ENCODE assay signal across 7 cellular contexts in the genomic region with DNA sequence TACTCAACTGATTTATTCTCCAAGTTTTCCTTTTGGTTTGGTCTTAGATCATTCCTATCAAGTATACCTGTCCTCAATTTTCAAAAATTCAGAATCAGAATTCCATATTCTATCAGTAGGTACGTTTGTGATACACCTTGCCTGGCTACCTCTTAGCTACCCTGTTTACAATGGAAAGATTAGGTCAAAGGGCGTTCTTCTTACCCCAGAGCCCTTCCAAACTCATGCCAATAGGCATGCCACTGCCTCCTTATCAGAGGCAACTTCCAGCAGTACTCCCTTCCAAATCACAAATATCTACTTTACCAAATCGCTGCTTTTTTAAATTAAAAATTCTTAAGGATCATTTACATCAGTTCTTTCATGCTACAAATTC. TPM values are rescaled to one million over a fixed set of nuclear protein-coding genes. Genes with fewer than 3 reads are reported as not detected.
DNase-seq lines count a peak whose midpoint lies in the region; ATAC-seq and TF ChIP-seq lines count a peak whose summit lies in the region.

No MANE protein-coding gene starts in this region.

- DNase-seq in HuH-7 (ENCODE audit: low spot score) (peak; percentile 53), immature natural killer cell (no peak), stomach (no peak), retina (no peak)
- no peak for DNase-seq in activated naive CD4-positive, alpha-beta T cell treated with anti-CD3 and anti-CD28 coated beads, Interleukin-2, amount 50 U/mL, for 72 hours (ENCODE audit: low spot score in 2 of 2)

- TF ChIP-seq POLR2A in stomach (IDR thresholded peaks at IDR 0.05) = no peak

- no peak for TF ChIP-seq EP300 in stomach (IDR thresholded peaks at IDR 0.05)

- H3K27me3 Mint-ChIP-seq in immature natural killer cell (ENCODE audit: low read depth in 3 of 3) = peaks cover 7 to 16% (median 8%) of the 10 kb centered on the region in 3 donors

- ATAC-seq in activated naive CD4-positive, alpha-beta T cell treated with anti-CD3 and anti-CD28 coated beads, Interleukin-2, amount 50 U/mL, for 72 hours = no peak
- ATAC-seq in GM19351 (IDR thresholded peaks at IDR 0.05; ENCODE audit: unreplicated experiment) = no peak
- ATAC-seq in HG03378 (IDR thresholded peaks at IDR 0.05; ENCODE audit: unreplicated experiment) = no peak

- WGBS in stomach, 5 donors = 11 to 22% (median 14%) methylated on average over 3 of the region's 3 CpGs

- H3K4me3 ChIP-seq in stomach = peak overlapping the region; percentile 80 to 92 (median 90)

- H3K4me1 Mint-ChIP-seq in immature natural killer cell = peaks cover 38 to 61% of the 10 kb centered on the region in 2 donors

- H3K4me3 Mint-ChIP-seq in immature natural killer cell = peak overlapping the region; percentile 85 to 94 (median 91)

- H3K9me3 Mint-ChIP-seq in activated naive CD4-positive, alpha-beta T cell treated with anti-CD3 and anti-CD28 coated beads, Interleukin-2, amount 50 U/mL, for 72 hours = no peaks in the 10 kb centered on the region
- no peaks in the 10 kb centered on the region for H3K9me3 Mint-ChIP-seq in immature natural killer cell

- H3K36me3 ChIP-seq in stomach = peaks cover 5 to 40% (median 39%) of the 10 kb centered on the region in 4 donors

- peak overlapping the region; percentile 97 to 99 (median 98) for H3K27ac ChIP-seq in stomach

- H3K9me3 ChIP-seq in stomach = no peaks in the 10 kb centered on the region

- H3K4me1 ChIP-seq in stomach = peaks cover 19 to 64% (median 40%) of the 10 kb centered on the region in 4 donors

- peaks cover 23 to 45% of the 10 kb centered on the region in 2 donors for H3K36me3 Mint-ChIP-seq in activated naive CD4-positive, alpha-beta T cell treated with anti-CD3 and anti-CD28 coated beads, Interleukin-2, amount 50 U/mL, for 72 hours
- H3K36me3 Mint-ChIP-seq in immature natural killer cell = peaks cover 0 to 14% (median 12%) of the 10 kb centered on the region in 3 donors

- peak overlapping the region; percentile 94 to 95 for H3K27ac Mint-ChIP-seq in activated naive CD4-positive, alpha-beta T cell treated with anti-CD3 and anti-CD28 coated beads, Interleukin-2, amount 50 U/mL, for 72 hours
- H3K27ac Mint-ChIP-seq in immature natural killer cell = peak overlapping the region; percentile 80 to 99 (median 92)

- H3K27me3 ChIP-seq in stomach = no peaks in the 10 kb centered on the region

- intact Hi-C loops in stomach (cut with DNase I; ENCODE audit: low total_unique reads) = no loop called here

- no peak for TF ChIP-seq CTCF in stomach (IDR thresholded peaks at IDR 0.05)

RNA-seq across cellular contexts. Expression of a gene that starts 1.0 kb away (rescaled TPM):
- 10 to 100 TPM; 72.3 to 88.0 TPM for total RNA-seq in activated naive CD4-positive, alpha-beta T cell treated with anti-CD3 and anti-CD28 coated beads, Interleukin-2, amount 50 U/mL, for 72 hours
- polyA plus RNA-seq in immature natural killer cell (1 to 10 TPM; 2.2 to 6.2 (median 2.4) TPM), stomach (10 to 100 TPM in 1 of 3 donors, 1 to 10 TPM in 2; 8.0 to 15.9 (median 9.5) TPM)
- total RNA-seq in stomach = 10 to 100 TPM in 3 of 5 donors, 1 to 10 TPM in 2; 7.5 to 16.7 (median 10.7) TPM

RNA-seq across cellular contexts. Expression of a gene that starts 45.8 kb away (rescaled TPM):
- not detected for total RNA-seq in activated naive CD4-positive, alpha-beta T cell treated with anti-CD3 and anti-CD28 coated beads, Interleukin-2, amount 50 U/mL, for 72 hours
- polyA plus RNA-seq in immature natural killer cell = not detected
- not detected for total RNA-seq in stomach
- not detected for polyA plus RNA-seq in stomach

RNA-seq across cellular contexts. Expression of a gene that starts 52.2 kb away (rescaled TPM):
- total RNA-seq in activated naive CD4-positive, alpha-beta T cell treated with anti-CD3 and anti-CD28 coated beads, Interleukin-2, amount 50 U/mL, for 72 hours = 10 to 100 TPM; 40.1 to 50.9 TPM
- polyA plus RNA-seq in immature natural killer cell = 10 to 100 TPM; 14.7 to 22.2 (median 19.0) TPM
- 10 to 100 TPM; 27.2 to 67.9 (median 33.3) TPM for total RNA-seq in stomach
- polyA plus RNA-seq in stomach = 10 to 100 TPM; 10.8 to 15.1 (median 14.2) TPM

Comparison
In these comparisons a context has a peak if more than half of its experiments do, and no peak if none do; other contexts are left out.
1. RNA of a gene that starts 1.0 kb away (total RNA-seq): 72.3 to 88.0 TPM in activated naive CD4-positive, alpha-beta T cell treated with anti-CD3 and anti-CD28 coated beads, Interleukin-2, amount 50 U/mL, for 72 hours; 7.5 to 16.7 TPM in stomach; every median in the first group is over 4 times any median in the second.